15 cellular contexts compared by ENCODE assay signal in the genomic region with DNA sequence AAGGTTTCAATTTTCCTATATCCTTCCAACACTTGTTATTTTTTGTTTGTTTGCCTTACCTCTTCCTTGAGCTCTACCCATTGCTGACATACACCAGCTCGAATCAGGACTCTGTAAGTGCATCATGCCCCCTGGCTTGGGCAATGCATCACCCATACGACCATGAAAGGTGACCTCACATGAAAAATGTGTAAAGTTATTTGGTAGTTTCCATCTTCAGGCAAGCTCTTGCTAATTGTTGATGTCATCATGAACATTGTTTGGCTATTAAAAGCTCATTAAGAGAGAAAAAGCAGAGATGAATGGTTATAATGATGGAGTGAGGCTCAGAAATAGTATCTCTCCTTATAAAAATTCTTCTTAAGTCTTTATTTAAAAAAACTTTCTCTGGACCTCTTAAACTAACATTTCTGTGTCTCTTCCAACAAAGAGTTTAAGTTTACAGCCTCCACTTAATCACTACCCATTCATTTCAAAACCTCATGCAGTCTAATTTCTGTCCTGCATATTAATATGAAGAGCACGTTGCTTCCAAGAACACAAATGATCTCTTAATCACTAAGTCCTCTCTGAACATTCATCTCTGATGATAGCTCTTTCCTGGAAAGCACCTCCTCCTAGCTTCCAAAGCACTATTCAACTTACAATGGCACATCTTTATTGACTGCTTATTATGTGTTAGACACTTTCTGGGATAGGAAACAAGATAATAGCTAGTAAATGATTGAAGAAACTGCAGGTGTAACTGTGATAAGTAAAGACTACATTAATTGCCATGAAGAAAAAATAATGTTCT.
DNase-seq lines count a peak whose midpoint lies in the region; ATAC-seq and TF ChIP-seq lines count a peak whose summit lies in the region.
"Had no signal": no experiment of that assay in that cellular context is flagged by ENCODE, and none has a peak within 500 bp of the region (broad histone marks: within the 10 kb centered on the region; RNA-seq: fewer than 3 reads in every experiment).

No MANE protein-coding gene starts in this region.

- H3K4me3 Mint-ChIP-seq in activated CD4-positive, alpha-beta T cell treated with anti-CD3 and anti-CD28 coated beads, Interleukin-2, amount 10 ng/mL, durations not matched to agents 24 days and 14 days = peak overlapping the region; percentile 4
- peak overlapping the region; percentile 17 for H3K4me3 Mint-ChIP-seq in stimulated activated effector memory CD8-positive, alpha-beta T cell treated with anti-CD3 and anti-CD28 coated beads, Interleukin-12 subunit alpha, Interleukin-12 subunit beta, amount 100 ng/mL, for 72 hours
- H3K4me3 Mint-ChIP-seq: CD4-positive, alpha-beta T cell had no signal

- H3K18ac ChIP-seq in IMR-90 (ENCODE audit: low read depth, low read length) = peak overlapping the region; percentile 21; the same call in 1 of the 2 replicates

- H3K27ac ChIP-seq in IMR-90 (ENCODE audit: insufficient read depth, low read length) = no peak overlapping the region
- H3K27ac ChIP-seq: KMS-11, left ventricle myocardium inferior, ovary had no signal

- H3K9ac ChIP-seq in IMR-90 (ENCODE audit: low read depth, low read length) = no peak overlapping the region
- H3K9ac ChIP-seq: KMS-11 had no signal

- no peaks in the 10 kb centered on the region; the same call in 1 of the 2 replicates for H4K20me1 ChIP-seq in IMR-90 (ENCODE audit: insufficient read depth, low read length)

- H3K4me3 ChIP-seq in IMR-90 (ENCODE audit: insufficient read depth, low read depth, low read length) = no peak overlapping the region
- H3K4me3 ChIP-seq: left ventricle myocardium inferior, ovary had no signal

- peaks cover 22% of the 10 kb centered on the region for H3K4me1 Mint-ChIP-seq in activated CD4-positive, alpha-beta T cell treated with anti-CD3 and anti-CD28 coated beads, Interleukin-2, amount 10 ng/mL, durations not matched to agents 24 days and 14 days
- H3K4me1 Mint-ChIP-seq in stimulated activated effector memory CD8-positive, alpha-beta T cell treated with anti-CD3 and anti-CD28 coated beads, Interleukin-12 subunit alpha, Interleukin-12 subunit beta, amount 100 ng/mL, for 72 hours = peaks cover 31% of the 10 kb centered on the region

- dilution Hi-C loops in IMR-90 (cut with HindIII; ENCODE audit: low sequenced_read_pairs, unreplicated experiment) = no loop called here

- peak overlapping the region; percentile 77; the same call in 1 of the 2 replicates for H2AK5ac ChIP-seq in IMR-90 (ENCODE audit: low read depth, low read length)

- peaks cover 4% of the 10 kb centered on the region for H3K36me3 Mint-ChIP-seq in activated CD4-positive, alpha-beta T cell treated with anti-CD3 and anti-CD28 coated beads, Interleukin-2, amount 10 ng/mL, durations not matched to agents 24 days and 14 days (ENCODE audit: low read depth)
- H3K36me3 Mint-ChIP-seq in stimulated activated effector memory CD8-positive, alpha-beta T cell treated with anti-CD3 and anti-CD28 coated beads, Interleukin-12 subunit alpha, Interleukin-12 subunit beta, amount 100 ng/mL, for 72 hours = no peaks in the 10 kb centered on the region

- H3K4me2 ChIP-seq in IMR-90 (ENCODE audit: low read depth, low read length) = no peak overlapping the region
- H3K4me2 ChIP-seq: KMS-11 had no signal

- H3K23ac ChIP-seq in IMR-90 (ENCODE audit: low read depth, low read length) = 0 out of 2 replicates have a peak overlapping the region, but pooled peaks have one; percentile 1

- no peak for TF ChIP-seq CTCF in IMR-90 (conservative IDR thresholded peaks at IDR 0.05; ENCODE audit: low read depth, low read length)

- 0 out of 4 replicates have a peak, but pooled peaks cover 0 to 3% of the 10 kb centered on the region in 2 experiments for H3K79me1 ChIP-seq in IMR-90 (ENCODE audit: low read depth in 1 of 2, low read length in 2 of 2)

- H3K56ac ChIP-seq in IMR-90 (ENCODE audit: extremely low read depth, insufficient read depth, low read length) = no peak overlapping the region

- H2AK9ac ChIP-seq in IMR-90 (replicated peaks; ENCODE audit: low read depth, low read length, poor library complexity) = no peak overlapping the region

- in situ Hi-C loops in IMR-90 (cut with MboI; ENCODE audit: low sequenced_read_pairs) = no loop called here

- peaks cover 4% of the 10 kb centered on the region for H3K27me3 Mint-ChIP-seq in activated CD4-positive, alpha-beta T cell treated with anti-CD3 and anti-CD28 coated beads, Interleukin-2, amount 10 ng/mL, durations not matched to agents 24 days and 14 days
- H3K27me3 Mint-ChIP-seq: CD4-positive, alpha-beta T cell had no signal

- H2BK15ac ChIP-seq in IMR-90 (ENCODE audit: low read depth, low read length) = no peak overlapping the region; the same call in 2 of the 3 replicates

- peaks cover 10% of the 10 kb centered on the region for H3K9me3 Mint-ChIP-seq in activated CD4-positive, alpha-beta T cell treated with anti-CD3 and anti-CD28 coated beads, Interleukin-2, amount 10 ng/mL, durations not matched to agents 24 days and 14 days
- H3K9me3 Mint-ChIP-seq in stimulated activated effector memory CD8-positive, alpha-beta T cell treated with anti-CD3 and anti-CD28 coated beads, Interleukin-12 subunit alpha, Interleukin-12 subunit beta, amount 100 ng/mL, for 72 hours = no peaks in the 10 kb centered on the region
- H3K9me3 Mint-ChIP-seq: CD4-positive, alpha-beta T cell had no signal

- CTCF ChIA-PET in IMR-90 (lab: Yijun Ruan, JAX) = no interaction called here

- no peak overlapping the region for H3K4ac ChIP-seq in IMR-90 (ENCODE audit: low read depth, low read length)

- H4K91ac ChIP-seq in IMR-90 (ENCODE audit: insufficient read depth, low read depth, low read length) = no peak overlapping the region; the same call in 1 of the 2 replicates

- H2BK20ac ChIP-seq in IMR-90 (ENCODE audit: low read depth, low read length) = peak overlapping the region; percentile 54; the same call in 1 of the 2 replicates

- peak overlapping the region; percentile 45 for H2BK120ac ChIP-seq in IMR-90 (ENCODE audit: low read depth, low read length)

- no CpG with 5 or more reads among the region's 3 CpGs for WGBS in IMR-90 (ENCODE audit: extremely low coverage in 2 of 2, insufficient read length in 1 of 2), 2 experiments

- no peak for TF ChIP-seq RAD21 in IMR-90 (IDR thresholded peaks at IDR 0.05; ENCODE audit: low read length)

- H3K27ac Mint-ChIP-seq in activated CD4-positive, alpha-beta T cell treated with anti-CD3 and anti-CD28 coated beads, Interleukin-2, amount 10 ng/mL, durations not matched to agents 24 days and 14 days = peak overlapping the region; percentile 62
- peak overlapping the region; percentile 55 for H3K27ac Mint-ChIP-seq in stimulated activated effector memory CD8-positive, alpha-beta T cell treated with anti-CD3 and anti-CD28 coated beads, Interleukin-12 subunit alpha, Interleukin-12 subunit beta, amount 100 ng/mL, for 72 hours
- H3K27ac Mint-ChIP-seq: CD4-positive, alpha-beta T cell had no signal

- TF ChIP-seq POLR2A in IMR-90 (IDR thresholded peaks at IDR 0.05; ENCODE audit: low read depth, low read length) = no peak

- H3K14ac ChIP-seq in IMR-90 (replicated peaks; ENCODE audit: low read depth, low read length) = peak overlapping the region; percentile 81; the same call in 1 of the 2 replicates

- intact Hi-C loops in activated CD4-positive, alpha-beta T cell treated with anti-CD3 and anti-CD28 coated beads, Interleukin-2, amount 10 ng/mL, durations not matched to agents 24 days and 14 days (cut with micrococcal nuclease) = loop anchor here (1.0 to 2.0 kb wide), 3 partner anchors 16 to 235 kb away; no protein-coding TSS in a partner anchor
- intact Hi-C loops in IMR-90 (cut with micrococcal nuclease) = loop anchor here (5.0 kb wide), 1 partner anchor 218 kb away; no protein-coding TSS in a partner anchor

- H3K9me1 ChIP-seq in IMR-90 (ENCODE audit: insufficient read depth, low read length) = peaks cover 3% of the 10 kb centered on the region; the same call in 1 of the 2 replicates

- POLR2A ChIA-PET in IMR-90 (lab: Charles Lee; ENCODE audit: unreplicated experiment) = no interaction called here

- peak overlapping the region; percentile 2 for H2BK5ac ChIP-seq in IMR-90 (ENCODE audit: low read depth, low read length, poor library complexity, severe bottlenecking)

- no peaks in the 10 kb centered on the region for H3K27me3 ChIP-seq in IMR-90 (ENCODE audit: control insufficient read depth, insufficient read depth, low read length)
- H3K27me3 ChIP-seq: ovary had no signal

- peak overlapping the region; percentile 45; the same call in 1 of the 2 replicates for H4K5ac ChIP-seq in IMR-90 (ENCODE audit: low read depth, low read length)

- BruUV-seq in IMR-90 (replicated peaks; lab: Mats Ljungman, UMichigan) = no TSS peak

- no peak for ATAC-seq in IMR-90 (ENCODE audit: low read depth)
- ATAC-seq in stimulated activated effector memory CD8-positive, alpha-beta T cell treated with anti-CD3 and anti-CD28 coated beads, Interleukin-12 subunit alpha, Interleukin-12 subunit beta, amount 100 ng/mL, for 72 hours = peak; percentile 95
- ATAC-seq in HG03521 (IDR thresholded peaks at IDR 0.05; ENCODE audit: unreplicated experiment) = no peak

- H3K4me1 ChIP-seq in IMR-90 (ENCODE audit: control insufficient read depth, insufficient read depth, low read length) = peaks cover 19% of the 10 kb centered on the region

- no peaks in the 10 kb centered on the region for H3K36me3 ChIP-seq in IMR-90 (ENCODE audit: control insufficient read depth, insufficient read depth, low read length)
- H3K36me3 ChIP-seq: left ventricle myocardium inferior, ovary had no signal

- H2AFZ ChIP-seq in IMR-90 (replicated peaks; ENCODE audit: low read length, poor library complexity) = no peak overlapping the region

- peak; percentile 55 for DNase-seq in activated CD4-positive, alpha-beta T cell treated with anti-CD3 and anti-CD28 coated beads, Interleukin-2, amount 10 ng/mL, durations not matched to agents 24 days and 14 days
- no peak for DNase-seq in activated CD4-positive, alpha-beta T cell treated with anti-CD3 and anti-CD28 coated beads, Interleukin-2, amount 50 U/mL, for 4 hours
- DNase-seq in IMR-90 (peak; percentile 11), amniotic epithelial cell (ENCODE audit: low read depth) (peak; percentile 85), iPS-NIHi7 (ENCODE audit: extremely low spot score) (no peak), SKM-1 (lab: John Stamatoyannopoulos, UW; ENCODE audit: unreplicated experiment) (no peak)
- DNase-seq in stimulated activated effector memory CD8-positive, alpha-beta T cell treated with anti-CD3 and anti-CD28 coated beads, Interleukin-12 subunit alpha, Interleukin-12 subunit beta, amount 100 ng/mL, for 72 hours (ENCODE audit: low spot score in 2 of 2) = no peak
- DNase-seq: CD4-positive, alpha-beta T cell; foreskin fibroblast; left ventricle myocardium inferior; NCI-H1092 treated with DMSO at 0.1 percent for 48 hours; NCI-H2107; ovary had no signal

- no peaks in the 10 kb centered on the region for H3K9me3 ChIP-seq in IMR-90 (ENCODE audit: control insufficient read depth, insufficient read depth, low read length)
- H3K9me3 ChIP-seq: left ventricle myocardium inferior, ovary had no signal

- H4K8ac ChIP-seq in IMR-90 (ENCODE audit: low read depth in 2 of 2, low read length in 2 of 2) = no peak overlapping the region

TF ChIP-seq in IMR-90, 13 proteins besides CTCF, POLR2A, EP300 and RAD21 (continues in another document):
- TF ChIP-seq MAFK (IDR thresholded peaks at IDR 0.05; ENCODE audit: low read depth, low read length) (no peak), MAZ (IDR thresholded peaks at IDR 0.05; ENCODE audit: borderline replicate concordance, low read depth, low read length) (no peak), SMC3 (IDR thresholded peaks at IDR 0.05; ENCODE audit: low read depth, low read length) (no peak)

Comparison
In these comparisons a context has a peak if more than half of its experiments do, and no peak if none do; other contexts are left out.
1. DNase-seq: peak in activated CD4-positive, alpha-beta T cell treated with anti-CD3 and anti-CD28 coated beads, Interleukin-2, amount 10 ng/mL, durations not matched to agents 24 days and 14 days (single experiment), IMR-90 (single experiment) and amniotic epithelial cell (single experiment); none in activated CD4-positive, alpha-beta T cell treated with anti-CD3 and anti-CD28 coated beads, Interleukin-2, amount 50 U/mL, for 4 hours (0 of 2), stimulated activated effector memory CD8-positive, alpha-beta T cell treated with anti-CD3 and anti-CD28 coated beads, Interleukin-12 subunit alpha, Interleukin-12 subunit beta, amount 100 ng/mL, for 72 hours (0 of 2), iPS-NIHi7 (single experiment) and SKM-1 (single experiment).